ENCODE assay signal across 9 cellular contexts in the genomic region with DNA sequence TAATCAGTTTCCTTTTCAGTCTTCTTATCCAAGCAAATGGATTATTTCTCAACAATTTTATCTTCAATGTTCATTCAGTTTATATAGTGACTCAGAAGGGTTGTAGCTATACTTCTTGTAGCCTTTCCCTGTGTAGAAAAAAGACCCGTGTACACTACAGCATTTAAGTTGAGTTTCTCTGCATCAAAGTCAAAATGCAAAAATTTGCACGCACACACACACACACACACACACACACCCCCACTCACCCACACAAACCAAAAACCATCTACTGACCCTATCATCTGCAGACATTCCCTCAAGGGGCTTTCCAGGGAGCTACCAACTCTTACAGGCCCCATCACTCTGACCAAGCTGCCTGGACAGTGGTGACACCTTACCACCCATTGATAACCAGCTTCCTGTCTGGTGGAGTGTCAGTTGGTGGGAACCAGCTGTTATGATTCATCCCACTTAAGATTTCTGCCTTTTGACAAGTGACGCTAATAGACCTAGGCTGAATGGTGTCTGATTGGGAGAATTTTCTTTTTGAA. TPM values are rescaled to one million over a fixed set of nuclear protein-coding genes. Genes with fewer than 3 reads are reported as not detected.
DNase-seq lines count a peak whose midpoint lies in the region; ATAC-seq and TF ChIP-seq lines count a peak whose summit lies in the region.
"Had no signal": no experiment of that assay in that cellular context is flagged by ENCODE, and none has a peak within 500 bp of the region (broad histone marks: within the 10 kb centered on the region; RNA-seq: fewer than 3 reads in every experiment).

No MANE protein-coding gene starts in this region.

- H3K9me2 ChIP-seq in OCI-LY7 (ENCODE audit: insufficient read depth, low read length): no peaks in the 10 kb centered on the region

- no peak overlapping the region for H3K27ac ChIP-seq in OCI-LY7 (ENCODE audit: low read depth, low read length, poor library complexity, severe bottlenecking)

- no peak overlapping the region for H3K4me2 ChIP-seq in OCI-LY7 (ENCODE audit: low read length)

- no peaks in the 10 kb centered on the region for H3K79me2 ChIP-seq in OCI-LY7 (ENCODE audit: insufficient read depth, low read depth, low read length)

- POLR2A ChIA-PET in OCI-LY7 (lab: Charles Lee): interaction anchor here (0.6 to 1.4 kb wide), 3 partner anchors 10 to 543 kb away, joined by 3 to 7 read pairs (median 3); no protein-coding TSS in a partner anchor

- intact Hi-C loops in OCI-LY7 (cut with micrococcal nuclease; ENCODE audit: unreplicated experiment): no loop called here

- H3K4me1 Mint-ChIP-seq in effector memory CD8-positive, alpha-beta T cell (ENCODE audit: low read depth in 2 of 2): peaks cover 5 to 8% of the 10 kb centered on the region in 2 donors

- no peak for TF ChIP-seq CTCF in GM06990 (IDR thresholded peaks at IDR 0.05; ENCODE audit: insufficient read depth, low read length, poor library complexity, severe bottlenecking)
- TF ChIP-seq CTCF in OCI-LY7 (conservative IDR thresholded peaks at IDR 0.05; ENCODE audit: low read length): no peak

- DNase-seq in GM06990 (ENCODE audit: extremely low read depth, insufficient read length): peak; percentile 71
- peak; percentile 91 for DNase-seq in HT1080 (ENCODE audit: low read depth)
- DNase-seq in effector memory CD8-positive, alpha-beta T cell: peak; percentile 16 to 28 (median 25)
- DNase-seq in iPS-NIHi7 (ENCODE audit: extremely low spot score): no peak
- no peak for DNase-seq in OCI-LY7 (ENCODE audit: low spot score)
- DNase-seq in KG1 (lab: John Stamatoyannopoulos, UW): no peak
- no peak for DNase-seq in dedifferentiated amniotic fluid mesenchymal stem cell (ENCODE audit: extremely low spot score)
- DNase-seq: activated T-cell treated with anti-CD3 and anti-CD28 coated beads, Interleukin-2, amount 50 U/mL, for 4 hours had no signal

- peaks cover 5% of the 10 kb centered on the region for H3K36me3 Mint-ChIP-seq in effector memory CD8-positive, alpha-beta T cell (ENCODE audit: insufficient read depth)

- CTCF ChIA-PET in OCI-LY7 (lab: Charles Lee; ENCODE audit: unreplicated experiment): interaction anchor here (0.6 kb wide), 1 partner anchor 33 kb away, joined by 3 read pairs; no protein-coding TSS in a partner anchor

- no peaks in the 10 kb centered on the region for H3K9me3 Mint-ChIP-seq in effector memory CD8-positive, alpha-beta T cell

- no peaks in the 10 kb centered on the region for H3K9me3 ChIP-seq in OCI-LY7 (ENCODE audit: low read length)

- no peak overlapping the region for H3K4me3 ChIP-seq in GM06990 (replicated peaks; ENCODE audit: low read depth, low read length)
- H3K4me3 ChIP-seq in OCI-LY7 (ENCODE audit: low read depth, low read length, poor library complexity, severe bottlenecking): no peak overlapping the region

- H3K4me1 ChIP-seq in OCI-LY7 (ENCODE audit: insufficient read depth, low read length, poor library complexity, severe bottlenecking): no peaks in the 10 kb centered on the region

- peak overlapping the region in 1 of 2 donors; percentile 11 for H3K4me3 Mint-ChIP-seq in effector memory CD8-positive, alpha-beta T cell
- H3K4me3 Mint-ChIP-seq: activated T-cell treated with anti-CD3 and anti-CD28 coated beads, Interleukin-2, amount 50 U/mL, for 4 hours had no signal

- ATAC-seq in GM21423 (IDR thresholded peaks at IDR 0.05; ENCODE audit: unreplicated experiment): peak; percentile 95
- ATAC-seq in effector memory CD8-positive, alpha-beta T cell (replicated peaks): peak; percentile 98

- H4K20me1 ChIP-seq in OCI-LY7 (ENCODE audit: insufficient read depth, low read length): no peaks in the 10 kb centered on the region

- no TSS peak for BruUV-seq in OCI-LY7 (replicated peaks; lab: Mats Ljungman, UMichigan)

- H3K27me3 ChIP-seq in GM06990 (replicated peaks; ENCODE audit: control insufficient read depth, insufficient read depth, low read length): no peaks in the 10 kb centered on the region

- no peak overlapping the region for H2AFZ ChIP-seq in OCI-LY7 (ENCODE audit: low read length)

- no peaks in the 10 kb centered on the region for H3K36me3 ChIP-seq in GM06990 (ENCODE audit: control insufficient read depth, insufficient read depth, low read length)
- no peaks in the 10 kb centered on the region for H3K36me3 ChIP-seq in OCI-LY7 (ENCODE audit: insufficient read depth, low read length)

- H3K27me3 Mint-ChIP-seq in effector memory CD8-positive, alpha-beta T cell: peaks cover 11 to 13% of the 10 kb centered on the region in 2 donors

- peak overlapping the region; percentile 57 to 85 for H3K27ac Mint-ChIP-seq in effector memory CD8-positive, alpha-beta T cell

RNA-seq across cellular contexts. Expression of a gene that starts 12.2 kb away (rescaled TPM):
- 45.1 and 61.1 TPM in 2 replicates for total RNA-seq in HT1080 (2014; rRNA removed; shearing (Covaris generic))
- polyA plus RNA-seq in HT1080 (2015; cell fraction: cytosol; rRNA removed): 44.6 and 51.2 TPM in 2 replicates
- polyA plus RNA-seq in HT1080 (2015; cell fraction: nucleus; rRNA removed): 58.5 and 60.5 TPM in 2 replicates
- total RNA-seq in OCI-LY7 (2014; rRNA removed; shearing (Covaris generic)): 0.98 and 2.1 TPM in 2 replicates
- 4.7 and 6.7 TPM in 2 replicates for total RNA-seq in OCI-LY7 (2022)

Comparison
In these comparisons a context has a peak if more than half of its experiments do, and no peak if none do; other contexts are left out.
1. DNase-seq: peak in GM06990 (single experiment), HT1080 (single experiment) and effector memory CD8-positive, alpha-beta T cell (3 of 3); none in iPS-NIHi7 (single experiment), OCI-LY7 (single experiment), KG1 (single experiment) and dedifferentiated amniotic fluid mesenchymal stem cell (single experiment).